ENCODE assay signal across 9 cellular contexts in the genomic region with DNA sequence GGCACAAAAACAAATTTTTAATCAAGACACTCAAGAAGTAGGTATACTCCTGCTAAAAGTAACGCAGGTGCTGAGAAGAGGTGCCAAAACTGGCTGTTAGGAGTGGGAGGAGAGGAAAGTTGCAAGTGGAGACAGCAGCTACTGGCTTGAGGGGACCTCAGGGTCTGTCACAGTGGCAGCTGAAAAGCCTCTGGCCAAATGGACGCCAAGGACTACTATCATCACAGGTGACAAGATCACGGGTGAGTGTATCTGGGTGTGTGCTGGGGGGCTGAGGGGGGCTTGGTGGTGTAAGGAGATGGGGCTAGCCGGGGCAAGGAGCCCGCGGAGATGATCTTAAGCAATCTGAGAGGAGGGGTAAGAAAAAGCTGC. TPM values are rescaled to one million over a fixed set of nuclear protein-coding genes. Genes with fewer than 3 reads are reported as not detected.
DNase-seq lines count a peak whose midpoint lies in the region; ATAC-seq, FAIRE-seq and TF ChIP-seq lines count a peak whose summit lies in the region.
"Had no signal": no experiment of that assay in that cellular context is flagged by ENCODE, and none has a peak within 500 bp of the region (broad histone marks: within the 10 kb centered on the region; RNA-seq: fewer than 3 reads in every experiment).

No MANE protein-coding gene starts in this region.

- CTCF ChIA-PET in PC-3 (lab: Charles Lee), result no interaction called here

- H2BK15ac ChIP-seq in neuronal stem cell (ENCODE audit: low read length), result no peak overlapping the region

- TF ChIP-seq CTCF in AG10803 (conservative IDR thresholded peaks at IDR 0.05; ENCODE audit: low read length), result no peak
- no peak for TF ChIP-seq CTCF in PC-3 (conservative IDR thresholded peaks at IDR 0.05; ENCODE audit: low read depth, low read length)
- TF ChIP-seq CTCF in D721Med (IDR thresholded peaks at IDR 0.05; ENCODE audit: insufficient read depth, missing control alignments), result no peak

- peak; percentile 0 for ATAC-seq in GM19455 (IDR thresholded peaks at IDR 0.05; ENCODE audit: unreplicated experiment)
- peak; percentile 12 for ATAC-seq in PC-3

- H3K36me3 ChIP-seq in PC-3 (ENCODE audit: low read depth, low read length) (peaks cover 43% of the 10 kb centered on the region), neuronal stem cell (replicated peaks in 1 of 2; ENCODE audit: control insufficient read depth in 2 of 2, insufficient read depth in 2 of 2, low read length in 2 of 2) (peaks cover 13 to 46% of the 10 kb centered on the region in 2 donors)

- H3K27me3 ChIP-seq in PC-3 (ENCODE audit: low read length), result peaks cover 18% of the 10 kb centered on the region
- H3K27me3 ChIP-seq in neuronal stem cell (ENCODE audit: control insufficient read depth in 3 of 3, insufficient read depth in 3 of 3, low read depth in 1 of 3, low read length in 3 of 3), result no peaks in the 10 kb centered on the region

- H3K23ac ChIP-seq in neuronal stem cell (ENCODE audit: low read depth, low read length, poor library complexity), result peak overlapping the region; percentile 69

- FAIRE-seq in D721Med (lab: Jason Lieb, UNC), result no peak

- H3K79me2 ChIP-seq in PC-3 (ENCODE audit: low read length), result peaks cover 54% of the 10 kb centered on the region

- no peak overlapping the region for H2BK120ac ChIP-seq in neuronal stem cell (ENCODE audit: low read depth, low read length)

- H3K4ac ChIP-seq in neuronal stem cell (ENCODE audit: low read length), result no peak overlapping the region

- H3K4me1 ChIP-seq in PC-3 (ENCODE audit: insufficient read depth, low read length) (peaks cover 18% of the 10 kb centered on the region), neuronal stem cell (ENCODE audit: control insufficient read depth in 2 of 2, insufficient read depth in 1 of 2, low read depth in 1 of 2, low read length in 2 of 2) (peaks cover 9 to 11% of the 10 kb centered on the region in 2 donors)

- peak overlapping the region; percentile 43 for H2BK5ac ChIP-seq in neuronal stem cell (ENCODE audit: low read length)

- POLR2A ChIA-PET in PC-3 (lab: Charles Lee; ENCODE audit: unreplicated experiment), result no interaction called here

- no peak overlapping the region for H2AK5ac ChIP-seq in neuronal stem cell (ENCODE audit: low read depth, low read length)

- no CpG with 5 or more reads among the region's 6 CpGs for WGBS in neuronal stem cell (ENCODE audit: extremely low coverage in 2 of 2, insufficient read length in 2 of 2, insufficient replicate concordance in 1 of 2), 2 donors

- peak overlapping the region; percentile 34; the same call in 1 of the 2 replicates for H3K27ac ChIP-seq in PC-3 (ENCODE audit: low read length)
- H3K27ac ChIP-seq in epithelial cell of prostate, result peak overlapping the region; percentile 46
- H3K27ac ChIP-seq in neuronal stem cell (replicated peaks; ENCODE audit: low read length), result no peak overlapping the region

- no peaks in the 10 kb centered on the region for H3F3A ChIP-seq in PC-3 (ENCODE audit: low read length, unreplicated experiment)

- H3K9me3 ChIP-seq in PC-3 (ENCODE audit: low read length), result no peaks in the 10 kb centered on the region
- peaks cover 6 to 25% of the 10 kb centered on the region in 2 donors for H3K9me3 ChIP-seq in neuronal stem cell (replicated peaks in 1 of 2; ENCODE audit: control insufficient read depth in 2 of 2, insufficient read depth in 1 of 2, low read depth in 1 of 2, low read length in 2 of 2)

- intact Hi-C loops in PC-3 (cut with micrococcal nuclease), result no loop called here

- no peaks in the 10 kb centered on the region for H3K79me1 ChIP-seq in neuronal stem cell (ENCODE audit: low read depth, low read length)

- H3K14ac ChIP-seq in neuronal stem cell (ENCODE audit: low read length), result no peak overlapping the region

- no peak overlapping the region for H4K8ac ChIP-seq in neuronal stem cell (ENCODE audit: low read depth, low read length)

- BruUV-seq in PC-3 (replicated peaks; lab: Mats Ljungman, UMichigan), result no TSS peak

- H4K20me1 ChIP-seq in PC-3 (ENCODE audit: low read length), result no peaks in the 10 kb centered on the region; the same call in none of the 2 replicates

- peak overlapping the region; percentile 88 for H3K4me3 ChIP-seq in AG10803 (ENCODE audit: low read length)
- peak overlapping the region; percentile 94 for H3K4me3 ChIP-seq in PC-3 (ENCODE audit: low read length)
- peak overlapping the region; percentile 85 to 87 for H3K4me3 ChIP-seq in neuronal stem cell (ENCODE audit: low read length in 2 of 2)

- no peak overlapping the region for H4K91ac ChIP-seq in neuronal stem cell (ENCODE audit: low read depth, low read length, poor library complexity)

- peak overlapping the region; percentile 94 for H2AFZ ChIP-seq in PC-3 (ENCODE audit: low read length)
- H2AFZ ChIP-seq in neuronal stem cell (ENCODE audit: low read length), result peak overlapping the region; percentile 98

- H3K9me2 ChIP-seq in PC-3 (replicated peaks; ENCODE audit: low read length), result no peaks in the 10 kb centered on the region

- peak overlapping the region; percentile 46 for H3K18ac ChIP-seq in neuronal stem cell (ENCODE audit: low read length)

- H2BK12ac ChIP-seq in neuronal stem cell (ENCODE audit: low read length), result no peak overlapping the region

- no peak for DNase-seq in AG10803 (ENCODE audit: low read depth)
- DNase-seq in PC-3, result peak; percentile 15
- DNase-seq in epithelial cell of prostate (ENCODE audit: low read depth, low spot score), result no peak
- DNase-seq in neuronal stem cell (ENCODE audit: low spot score), result no peak
- DNase-seq in D721Med (ENCODE audit: insufficient read length, low spot score), result no peak
- DNase-seq in stimulated activated CD4-positive, alpha-beta T cell treated with anti-CD3 and anti-CD28 coated beads, Interleukin-15, amount 100 ng/mL, for 24 hours, result no peak
- no peak for DNase-seq in NCI-H1092 treated with DMSO at 0.1 percent for 48 hours (lab: John Stamatoyannopoulos, UW)

- H3K9ac ChIP-seq in PC-3 (ENCODE audit: low read length), result peak overlapping the region; percentile 94
- peak overlapping the region; percentile 83 for H3K9ac ChIP-seq in neuronal stem cell (ENCODE audit: low read depth, low read length, poor library complexity)

- H3K4me2 ChIP-seq in PC-3 (ENCODE audit: low read length) (peak overlapping the region; percentile 86), neuronal stem cell (ENCODE audit: insufficient read depth, low read length, poor library complexity, severe bottlenecking) (peak overlapping the region; percentile 85)

RNA-seq across cellular contexts. Expression of a gene that starts 0.7 kb away (rescaled TPM):
- total RNA-seq in PC-3 (2014; rRNA removed), result 13.1 and 14.6 TPM in 2 replicates
- 6.6 TPM for polyA plus RNA-seq in neuronal stem cell (2013, experiment 1 of 2)
- 6.2 TPM for polyA plus RNA-seq in neuronal stem cell (2013, experiment 2 of 2)

RNA-seq across cellular contexts. Expression of a gene that starts 13.5 kb away (rescaled TPM):
- not detected in 2 replicates for total RNA-seq in PC-3 (2014; rRNA removed)
- not detected for polyA plus RNA-seq in neuronal stem cell (2013, experiment 1 of 2)
- not detected for polyA plus RNA-seq in neuronal stem cell (2013, experiment 2 of 2)
- total RNA-seq: left cardiac atrium had no signal
